10 cellular contexts compared by ENCODE assay signal in the genomic region with DNA sequence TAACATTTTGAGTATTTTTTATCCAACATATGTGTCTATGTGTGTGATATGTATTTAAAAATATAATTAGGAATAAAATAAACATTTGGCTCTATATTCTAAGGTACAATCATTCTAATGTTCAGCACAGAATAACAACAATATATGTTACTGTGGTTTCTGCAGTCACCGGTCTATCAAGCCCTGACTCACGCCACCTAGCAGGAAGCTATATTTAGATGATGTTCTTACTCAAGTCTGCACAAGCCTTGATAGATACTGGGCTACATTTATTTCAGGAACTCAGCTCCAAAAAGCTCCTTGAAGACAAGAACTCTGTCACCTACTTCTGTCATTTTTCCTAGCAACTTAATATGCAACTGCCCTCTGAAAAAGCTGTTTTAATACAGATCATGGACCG.
A peak's percentile ranks its signal among the peaks of the same experiment; 100 is the strongest.
DNase-seq lines count a peak whose midpoint lies in the region; ATAC-seq and TF ChIP-seq lines count a peak whose summit lies in the region.
"Had no signal": no experiment of that assay in that cellular context is flagged by ENCODE, and none has a peak within 500 bp of the region (broad histone marks: within the 10 kb centered on the region; RNA-seq: fewer than 3 reads in every experiment).

No MANE protein-coding gene starts in this region.

- ATAC-seq in HG02588 (IDR thresholded peaks at IDR 0.05; ENCODE audit: unreplicated experiment): peak; percentile 76
- no peak for ATAC-seq in right cardiac atrium

- H3K27me3 ChIP-seq in MG63 (no peaks in the 10 kb centered on the region), right cardiac atrium (ENCODE audit: control insufficient read depth, insufficient read depth) (no peaks in the 10 kb centered on the region)

- WGBS in right cardiac atrium: 57% methylated on average over 3 of the region's 3 CpGs

- DNase-seq in GM13977 (ENCODE audit: low spot score): peak; percentile 31
- peak; percentile 26 for DNase-seq in MG63
- peak; percentile 35 for DNase-seq in fibroblast of peridontal ligament (ENCODE audit: extremely low read depth)
- no peak for DNase-seq in kidney glomerular epithelial cell (lab: John Stamatoyannopoulos, UW)
- no peak for DNase-seq in NCI-H2081 (lab: John Stamatoyannopoulos, UW)
- no peak for DNase-seq in SW480 (ENCODE audit: low spot score)
- DNase-seq in right cardiac atrium: no peak
- DNase-seq: NCI-H2081 treated with DMSO at 0.1 percent for 48 hours; stimulated activated CD4-positive, alpha-beta T cell treated with anti-CD3 and anti-CD28 coated beads, Interleukin-2, amount 100 ng/mL, for 24 hours had no signal

- no peak overlapping the region for H3K27ac ChIP-seq in right cardiac atrium (ENCODE audit: low read length)

- H3K9me3 ChIP-seq in MG63: no peaks in the 10 kb centered on the region
- no peaks in the 10 kb centered on the region for H3K9me3 ChIP-seq in right cardiac atrium (ENCODE audit: control insufficient read depth, low read length)

- H3K36me3 ChIP-seq in MG63: no peaks in the 10 kb centered on the region

- no peak for TF ChIP-seq CTCF in GM13977 (IDR thresholded peaks at IDR 0.05; ENCODE audit: extremely low read depth, insufficient read depth, missing control alignments)

- intact Hi-C loops in right cardiac atrium (cut with DNase I): no loop called here

- H3K4me1 ChIP-seq in right cardiac atrium (ENCODE audit: control insufficient read depth, insufficient read depth, low read length): no peaks in the 10 kb centered on the region

- H3K4me3 ChIP-seq in MG63 (no peak overlapping the region), right cardiac atrium (ENCODE audit: low read length) (no peak overlapping the region)

- in situ Hi-C loops in GM13977 (cut with MboI; ENCODE audit: low pct_unique_long_range_greater_than_20kb, low sequenced_read_pairs, unreplicated experiment): loop anchor here (25.0 kb wide), 1 partner anchor 438 kb away; no protein-coding TSS in a partner anchor

Comparison
In these comparisons a context has a peak if more than half of its experiments do, and no peak if none do; other contexts are left out.
1. DNase-seq: peak in GM13977 (single experiment), MG63 (single experiment) and fibroblast of peridontal ligament (single experiment); none in kidney glomerular epithelial cell (single experiment), NCI-H2081 (0 of 2), SW480 (single experiment) and right cardiac atrium (0 of 3).